Comparison of ENCODE assay signal across 9 cellular contexts in genomic region chr6:137697267-137697938, GRCh38.
A peak's percentile ranks its signal among the peaks of the same experiment; 100 is the strongest.
DNase-seq lines count a peak whose midpoint lies in the region; ATAC-seq and TF ChIP-seq lines count a peak whose summit lies in the region.
"Had no signal": no experiment of that assay in that cellular context is flagged by ENCODE, and none has a peak within 500 bp of the region (broad histone marks: within the 10 kb centered on the region; RNA-seq: fewer than 3 reads in every experiment).

No MANE protein-coding gene starts in this region.

- no peaks in the 10 kb centered on the region for H3K27me3 ChIP-seq in Karpas-422 (ENCODE audit: low read length)

- no peaks in the 10 kb centered on the region for H3K36me3 ChIP-seq in HEK293 (ENCODE audit: control insufficient read depth in 2 of 2, insufficient read depth in 1 of 2, low read length in 2 of 2)
- no peaks in the 10 kb centered on the region for H3K36me3 ChIP-seq in Karpas-422 (ENCODE audit: insufficient read depth, low read length)

- H3K9me3 Mint-ChIP-seq in T-helper 1 cell treated with Interleukin-12 subunit alpha and Interleukin-12 subunit beta and Interleukin-4 antibody, amounts not matched to agents 30 μg/mL and 1 μg/mL, for 36 hours, result no peaks in the 10 kb centered on the region

- no peak overlapping the region for H3K4me3 Mint-ChIP-seq in T-helper 1 cell treated with Interleukin-12 subunit alpha and Interleukin-12 subunit beta and Interleukin-4 antibody, amounts not matched to agents 30 μg/mL and 1 μg/mL, for 36 hours

- H3K4me1 Mint-ChIP-seq in T-helper 1 cell treated with Interleukin-12 subunit alpha and Interleukin-12 subunit beta and Interleukin-4 antibody, amounts not matched to agents 30 μg/mL and 1 μg/mL, for 36 hours (ENCODE audit: low read depth), result peaks cover 45% of the 10 kb centered on the region

- POLR2A ChIA-PET in HEK293 (lab: Yijun Ruan, JAX), result no interaction called here

- DNase-seq in iPS-NIHi7 (ENCODE audit: extremely low spot score) (peak; percentile 55), NCI-H345 (lab: John Stamatoyannopoulos, UW) (no peak), Karpas-422 (no peak), inferior parietal cortex (ENCODE audit: extremely low spot score) (no peak)
- DNase-seq: psoas muscle had no signal

- no peaks in the 10 kb centered on the region for H4K20me1 ChIP-seq in Karpas-422 (ENCODE audit: insufficient read depth, low read depth, low read length)

- H3K4me3 ChIP-seq in GM12875 (ENCODE audit: low read depth, low read length) (no peak overlapping the region), HEK293 (ENCODE audit: low read depth, low read length) (no peak overlapping the region), Karpas-422 (ENCODE audit: low read length) (no peak overlapping the region)
- H3K4me3 ChIP-seq: psoas muscle had no signal

- CTCF ChIA-PET in HEK293 (lab: Yijun Ruan, JAX), result interaction anchor here (0.5 to 2.7 kb wide), 11 partner anchors 7 to 309 kb away, joined by 3 to 19 read pairs (median 7); no protein-coding TSS in a partner anchor

- no peak overlapping the region for H3K4me2 ChIP-seq in Karpas-422 (ENCODE audit: low read depth, low read length, poor library complexity, severe bottlenecking)

- TF ChIP-seq CTCF in GM12875 (IDR thresholded peaks at IDR 0.05; ENCODE audit: borderline replicate concordance, insufficient read depth, low read depth, low read length) (peak; percentile 21; the same call in 1 of the 2 replicates), HEK293 (tag by site-specific recombination; IDR thresholded peaks at IDR 0.05) (no peak)

- H3K9ac ChIP-seq in Karpas-422 (ENCODE audit: low read length), result no peak overlapping the region

- no peaks in the 10 kb centered on the region for H3K27me3 Mint-ChIP-seq in T-helper 1 cell treated with Interleukin-12 subunit alpha and Interleukin-12 subunit beta and Interleukin-4 antibody, amounts not matched to agents 30 μg/mL and 1 μg/mL, for 36 hours (ENCODE audit: low read depth)

- peaks cover 9% of the 10 kb centered on the region for H3K36me3 Mint-ChIP-seq in T-helper 1 cell treated with Interleukin-12 subunit alpha and Interleukin-12 subunit beta and Interleukin-4 antibody, amounts not matched to agents 30 μg/mL and 1 μg/mL, for 36 hours (ENCODE audit: low read depth)

- H2AFZ ChIP-seq in Karpas-422 (ENCODE audit: low read length), result no peak overlapping the region

- no peaks in the 10 kb centered on the region for H3K9me2 ChIP-seq in Karpas-422 (replicated peaks; ENCODE audit: insufficient read depth, low read length)

- H3K9me3 ChIP-seq in HEK293 (ENCODE audit: control insufficient read depth, insufficient read depth, low read depth, low read length), result no peaks in the 10 kb centered on the region
- no peaks in the 10 kb centered on the region for H3K9me3 ChIP-seq in Karpas-422 (ENCODE audit: low read length)
- H3K9me3 ChIP-seq: psoas muscle had no signal

- H3K27ac ChIP-seq in HEK293 (ENCODE audit: extremely low read depth, low read depth, low read length) (no peak overlapping the region), Karpas-422 (ENCODE audit: low read length) (no peak overlapping the region)
- H3K27ac ChIP-seq: psoas muscle had no signal

- no peak for ATAC-seq in GM21423 (IDR thresholded peaks at IDR 0.05; ENCODE audit: unreplicated experiment)

- H3K4me1 ChIP-seq in HEK293 (ENCODE audit: control insufficient read depth, insufficient read depth, low read length) (no peaks in the 10 kb centered on the region), Karpas-422 (ENCODE audit: low read length) (no peaks in the 10 kb centered on the region)

- no peaks in the 10 kb centered on the region for H3K79me2 ChIP-seq in Karpas-422 (ENCODE audit: low read length)

- peak overlapping the region; percentile 43 for H3K27ac Mint-ChIP-seq in T-helper 1 cell treated with Interleukin-12 subunit alpha and Interleukin-12 subunit beta and Interleukin-4 antibody, amounts not matched to agents 30 μg/mL and 1 μg/mL, for 36 hours

TF ChIP-seq in HEK293, 187 proteins besides CTCF, POLR2A, EP300 and RAD21:
- TF ChIP-seq MEIS1 (CRISPR knock-in tag; IDR thresholded peaks at IDR 0.05; ENCODE audit: borderline replicate concordance), result 0 out of 2 replicates have a peak, but pooled peaks have one; percentile 21
- TF ChIP-seq ATF2 (tag by site-specific recombination; IDR thresholded peaks at IDR 0.05; ENCODE audit: low read depth), result no peak
